8 cellular contexts compared by ENCODE assay signal in genomic region chr5:91384671-91385430, GRCh38. TPM values are rescaled to one million over a fixed set of nuclear protein-coding genes. Genes with fewer than 3 reads are reported as not detected.
DNase-seq lines count a peak whose midpoint lies in the region; ATAC-seq and TF ChIP-seq lines count a peak whose summit lies in the region.

No MANE protein-coding gene starts in this region.

- H2BK120ac ChIP-seq in mesenchymal stem cell (ENCODE audit: low read depth, low read length) = no peak overlapping the region

- H3K4me3 ChIP-seq in dorsolateral prefrontal cortex (peak overlapping the region in 56 of 59 donors; percentile 8 to 99 (median 88)), mesenchymal stem cell (ENCODE audit: insufficient read depth in 1 of 2, low read depth in 1 of 2, low read length in 2 of 2) (peak overlapping the region in 1 of 2 experiments; percentile 91), upper lobe of left lung (peak overlapping the region in 3 of 4 donors; percentile 63 to 76 (median 70))

- 2% methylated on average over 3 of the region's 6 CpGs for WGBS in mesenchymal stem cell
- 15 to 16% methylated on average over 6 of the region's 6 CpGs for WGBS in upper lobe of left lung, 2 donors

- H3K27ac ChIP-seq in dorsolateral prefrontal cortex (peak overlapping the region; percentile 94 to 100 (median 100)), mesenchymal stem cell (ENCODE audit: low read length, poor library complexity, severe bottlenecking) (no peak overlapping the region), upper lobe of left lung (peak overlapping the region; percentile 99)

- intact Hi-C loops in dorsolateral prefrontal cortex (cut with DNase I) = loop anchor here (1.0 to 10.0 kb wide), 7 partner anchors 140 to 520 kb away; no protein-coding TSS in a partner anchor

- TF ChIP-seq EP300 in upper lobe of left lung (IDR thresholded peaks at IDR 0.05) = no peak

- peak overlapping the region; percentile 99 for H3K9ac ChIP-seq in mesenchymal stem cell (ENCODE audit: low read length)

- H3K36me3 ChIP-seq in mesenchymal stem cell (ENCODE audit: control insufficient read depth in 1 of 2, insufficient read depth in 2 of 2, low read depth in 1 of 2, low read length in 2 of 2) (no peaks in the 10 kb centered on the region), upper lobe of left lung (no peaks in the 10 kb centered on the region)

- no peaks in the 10 kb centered on the region for H3K4me1 ChIP-seq in mesenchymal stem cell (ENCODE audit: control insufficient read depth, insufficient read depth, low read depth, low read length)
- H3K4me1 ChIP-seq in upper lobe of left lung = peaks cover 7 to 11% (median 9%) of the 10 kb centered on the region in 4 donors

- H2BK12ac ChIP-seq in mesenchymal stem cell (ENCODE audit: low read length in 2 of 2) = no peak overlapping the region

- no peak overlapping the region for H3K14ac ChIP-seq in mesenchymal stem cell (ENCODE audit: low read length in 2 of 2)

- no peak overlapping the region for H2BK5ac ChIP-seq in mesenchymal stem cell (ENCODE audit: low read depth, low read length, poor library complexity, severe bottlenecking)

- H3K4me2 ChIP-seq in mesenchymal stem cell (ENCODE audit: low read length, poor library complexity, severe bottlenecking) = no peak overlapping the region

- no peak overlapping the region for H4K91ac ChIP-seq in mesenchymal stem cell (ENCODE audit: low read length)

- no peak overlapping the region for H4K8ac ChIP-seq in mesenchymal stem cell (ENCODE audit: low read length)

- H3K23ac ChIP-seq in mesenchymal stem cell (ENCODE audit: low read length in 2 of 2) = no peak overlapping the region

- no peak overlapping the region for H2AK5ac ChIP-seq in mesenchymal stem cell (ENCODE audit: low read length, severe bottlenecking)

- TF ChIP-seq POLR2A in upper lobe of left lung (IDR thresholded peaks at IDR 0.05) = no peak

- H3K79me1 ChIP-seq in mesenchymal stem cell (replicated peaks; ENCODE audit: low read length, poor library complexity, severe bottlenecking) = no peaks in the 10 kb centered on the region

- H3K9me3 ChIP-seq in mesenchymal stem cell (ENCODE audit: control insufficient read depth, low read length) (no peaks in the 10 kb centered on the region), upper lobe of left lung (no peaks in the 10 kb centered on the region)

- peak; percentile 95 to 100 (median 99) for TF ChIP-seq CTCF in dorsolateral prefrontal cortex (IDR thresholded peaks at IDR 0.05 in 54 of 56, conservative IDR thresholded peaks at IDR 0.05 in 2 of 56; ENCODE audit: low read depth in 1 of 56, partially characterized antibody in 56 of 56)
- peak; percentile 91 to 99 (median 97) for TF ChIP-seq CTCF in upper lobe of left lung (IDR thresholded peaks at IDR 0.05)

- no peak overlapping the region for H2BK15ac ChIP-seq in mesenchymal stem cell (ENCODE audit: low read depth, poor library complexity, severe bottlenecking)

- no peak overlapping the region for H2AFZ ChIP-seq in mesenchymal stem cell (ENCODE audit: low read depth, low read length)

- H3K27me3 ChIP-seq in dorsolateral prefrontal cortex (no peaks in the 10 kb centered on the region), mesenchymal stem cell (ENCODE audit: control insufficient read depth in 1 of 2, insufficient read depth in 1 of 2, low read length in 2 of 2) (no peaks in the 10 kb centered on the region), upper lobe of left lung (no peaks in the 10 kb centered on the region)

- H3K18ac ChIP-seq in mesenchymal stem cell (ENCODE audit: low read depth in 1 of 2, low read length in 2 of 2) = no peak overlapping the region

- peak; percentile 14 for ATAC-seq in HG02678 (IDR thresholded peaks at IDR 0.05; ENCODE audit: unreplicated experiment)
- ATAC-seq in upper lobe of left lung (ENCODE audit: low FRiP score in 2 of 2) = peak; percentile 37 to 52

- peak in 5 of 6 experiments; percentile 10 to 82 (median 69) for DNase-seq in stimulated activated naive CD4-positive, alpha-beta T cell (lab: John Stamatoyannopoulos, UW)
- DNase-seq in stimulated activated naive CD4-positive, alpha-beta T cell treated with Interleukin-2 at 50 U/mL for 16 hours (lab: John Stamatoyannopoulos, UW) = no peak
- peak; percentile 86 for DNase-seq in NCI-H146 treated with DMSO at 0.1 percent for 48 hours (lab: John Stamatoyannopoulos, UW; ENCODE audit: unreplicated experiment)
- peak; percentile 93 for DNase-seq in SW480 (ENCODE audit: low spot score)
- DNase-seq in dorsolateral prefrontal cortex = peak in 2 of 10 donors; percentile 30 to 42
- DNase-seq in mesenchymal stem cell = peak; percentile 90
- DNase-seq in upper lobe of left lung = no peak

- H3K4ac ChIP-seq in mesenchymal stem cell (ENCODE audit: low read depth in 1 of 2, low read length in 2 of 2) = no peak overlapping the region

RNA-seq across cellular contexts. Expression of gene ARRDC3, which starts 1.7 kb away (rescaled TPM):
- total RNA-seq in dorsolateral prefrontal cortex (100 to 1,000 TPM in 6 of 120 experiments, 10 to 100 TPM in 114; 19.2 to 154 (median 46.7) TPM), upper lobe of left lung (100 to 1,000 TPM in 3 of 6 donors, 10 to 100 TPM in 3; 43.2 to 175 (median 107) TPM)
- 32.4 TPM for polyA plus RNA-seq in mesenchymal stem cell (2013, experiment 1 of 2)
- polyA plus RNA-seq in mesenchymal stem cell (2013, experiment 2 of 2) = 32.1 TPM

Comparison
In these comparisons a context has a peak if more than half of its experiments do, and no peak if none do; other contexts are left out.
1. DNase-seq: peak in stimulated activated naive CD4-positive, alpha-beta T cell (5 of 6), NCI-H146 treated with DMSO at 0.1 percent for 48 hours (single experiment), SW480 (single experiment) and mesenchymal stem cell (single experiment); none in stimulated activated naive CD4-positive, alpha-beta T cell treated with Interleukin-2 at 50 U/mL for 16 hours (single experiment) and upper lobe of left lung (0 of 2).